Comparison of ENCODE assay signal across 9 cellular contexts in genomic region chr6:11092654-11093053, GRCh38. TPM values are rescaled to one million over a fixed set of nuclear protein-coding genes. Genes with fewer than 3 reads are reported as not detected.
DNase-seq lines count a peak whose midpoint lies in the region; ATAC-seq and TF ChIP-seq lines count a peak whose summit lies in the region.
"Had no signal": no experiment of that assay in that cellular context is flagged by ENCODE, and none has a peak within 500 bp of the region (broad histone marks: within the 10 kb centered on the region; RNA-seq: fewer than 3 reads in every experiment).

No MANE protein-coding gene starts in this region.

- peaks cover 33% of the 10 kb centered on the region for H3K79me2 ChIP-seq in fibroblast of lung (ENCODE audit: control insufficient read depth, insufficient read depth, low read length)

- TF ChIP-seq POLR2A in sigmoid colon (IDR thresholded peaks at IDR 0.05), result no peak

- peak overlapping the region; percentile 95 for H3K4me2 ChIP-seq in fibroblast of lung (ENCODE audit: extremely low read depth, insufficient read depth, low read length)

- H4K20me1 ChIP-seq in fibroblast of lung (ENCODE audit: control insufficient read depth, extremely low read depth, insufficient read depth, low read length), result no peaks in the 10 kb centered on the region

- no peak for ATAC-seq in HG03342 (IDR thresholded peaks at IDR 0.05; ENCODE audit: unreplicated experiment)

- H3K27me3 ChIP-seq in fibroblast of lung (ENCODE audit: control insufficient read depth, insufficient read depth, low read length), result no peaks in the 10 kb centered on the region
- H3K27me3 ChIP-seq in sigmoid colon, result no peaks in the 10 kb centered on the region

- H3K4me1 ChIP-seq in fibroblast of lung (ENCODE audit: control insufficient read depth, extremely low read depth, insufficient read depth, low read length) (peaks cover 2% of the 10 kb centered on the region), sigmoid colon (peaks cover 0 to 24% (median 18%) of the 10 kb centered on the region in 4 donors)

- 2 to 4% methylated on average over 1 of the region's 1 CpG for WGBS in sigmoid colon, 2 donors

- H3K4me3 ChIP-seq in GM12864 (ENCODE audit: low read depth, low read length) (peak overlapping the region; percentile 95), SK-N-MC (peak overlapping the region; percentile 91), fibroblast of lung (replicated peaks in 1 of 4; ENCODE audit: control extremely low read depth in 1 of 4, insufficient read depth in 1 of 4, low read depth in 3 of 4, low read length in 4 of 4) (peak overlapping the region; percentile 73 to 95 (median 88)), sigmoid colon (peak overlapping the region in 3 of 4 donors; percentile 89 to 98 (median 94))

- DNase-seq in GM12864 (ENCODE audit: low read depth), result no peak
- no peak for DNase-seq in SK-N-MC (ENCODE audit: low read depth, low spot score)
- DNase-seq in fibroblast of lung (ENCODE audit: low read depth in 2 of 2), result no peak
- DNase-seq in sigmoid colon, result no peak
- DNase-seq in DMS153 treated with DMSO at 0.1 percent for 48 hours (lab: John Stamatoyannopoulos, UW; ENCODE audit: unreplicated experiment), result no peak
- DNase-seq in NOMO-1 (lab: John Stamatoyannopoulos, UW; ENCODE audit: unreplicated experiment in 2 of 2), result no peak
- no peak for DNase-seq in NCI-H1417 (lab: John Stamatoyannopoulos, UW)
- DNase-seq: effector CD8-positive, alpha-beta T cell had no signal

- H3K9me3 ChIP-seq in SK-N-MC (ENCODE audit: low read depth, low read length) (no peaks in the 10 kb centered on the region), fibroblast of lung (ENCODE audit: control insufficient read depth, insufficient read depth, low read depth, low read length) (no peaks in the 10 kb centered on the region), sigmoid colon (no peaks in the 10 kb centered on the region)

- peak overlapping the region; percentile 89 for H3K9ac ChIP-seq in SK-N-MC (ENCODE audit: insufficient read length)
- no peak overlapping the region for H3K9ac ChIP-seq in fibroblast of lung (ENCODE audit: insufficient read depth, low read length)

- H3K27ac ChIP-seq in SK-N-MC (no peak overlapping the region), fibroblast of lung (ENCODE audit: insufficient read depth, low read length) (peak overlapping the region; percentile 98), sigmoid colon (peak overlapping the region; percentile 97 to 98 (median 98))

- intact Hi-C loops in sigmoid colon (cut with DNase I), result loop anchor here (5.0 to 10.0 kb wide), 3 partner anchors 348 to 922 kb away; partner anchors contain the start of genes HIVEP1 and TMEM14B

- TF ChIP-seq EP300 in sigmoid colon (IDR thresholded peaks at IDR 0.05), result no peak

- H3K36me3 ChIP-seq in SK-N-MC (ENCODE audit: insufficient read depth, low read length), result peaks cover 8% of the 10 kb centered on the region; the same call in 1 of the 2 replicates
- H3K36me3 ChIP-seq in fibroblast of lung (ENCODE audit: control insufficient read depth, insufficient read depth, low read length), result no peaks in the 10 kb centered on the region
- no peaks in the 10 kb centered on the region for H3K36me3 ChIP-seq in sigmoid colon

- TF ChIP-seq CTCF in GM12864 (IDR thresholded peaks at IDR 0.05; ENCODE audit: low read depth, low read length, missing control alignments) (no peak), fibroblast of lung (conservative IDR thresholded peaks at IDR 0.05 in 1 of 2, IDR thresholded peaks at IDR 0.05 in 1 of 2; ENCODE audit: low read depth in 1 of 2, low read length in 2 of 2) (no peak), sigmoid colon (IDR thresholded peaks at IDR 0.05) (no peak)

- peak overlapping the region; percentile 74 for H2AFZ ChIP-seq in fibroblast of lung (ENCODE audit: low read length)

RNA-seq across cellular contexts. Expression of gene SMIM13, which starts 1.0 kb away (rescaled TPM):
- total RNA-seq in fibroblast of lung, result 6.7 and 7.4 TPM in 2 replicates
- polyA plus RNA-seq in fibroblast of lung, result 4.6 and 6.9 TPM in 2 replicates
- polyA plus RNA-seq in fibroblast of lung (2012), result 6.8 and 8.7 TPM in 2 replicates
- 0.26 TPM in 1 of 2 replicates, not detected in the other for polyA minus RNA-seq in fibroblast of lung (ENCODE audit: low replicate concordance)
- 10 to 100 TPM in 1 of 4 donors, 1 to 10 TPM in 3; 8.7 to 12.1 (median 8.8) TPM for total RNA-seq in sigmoid colon
- polyA plus RNA-seq in sigmoid colon, result 1 to 10 TPM; 1.8 to 2.9 (median 2.8) TPM

RNA-seq across cellular contexts. Expression of gene ERVFRD-1, which starts 18.9 kb away (rescaled TPM):
- total RNA-seq in fibroblast of lung, result not detected in 2 replicates
- polyA plus RNA-seq in fibroblast of lung, result not detected in 2 replicates
- polyA plus RNA-seq in fibroblast of lung (2012), result not detected in 2 replicates
- not detected in 2 replicates for polyA minus RNA-seq in fibroblast of lung (ENCODE audit: low replicate concordance)
- under 1 TPM in 1 of 4 donors, not detected in 3; 0.36 TPM for total RNA-seq in sigmoid colon
- under 1 TPM in 2 of 3 donors, not detected in 1; 0.03 to 0.60 TPM for polyA plus RNA-seq in sigmoid colon

RNA-seq across cellular contexts. Expression of gene ELOVL2, which starts 48.5 kb away (rescaled TPM):
- total RNA-seq in fibroblast of lung (under 0.01 and 1.0 TPM in 2 replicates), sigmoid colon (under 1 TPM; 0.16 to 0.83 (median 0.56) TPM)
- polyA plus RNA-seq in fibroblast of lung (1.7 and 13.9 TPM in 2 replicates), sigmoid colon (under 1 TPM in 1 of 3 donors, not detected in 2; 0.36 TPM)
- 1.1 and 8.5 TPM in 2 replicates for polyA plus RNA-seq in fibroblast of lung (2012)
- 1.0 and 3.7 TPM in 2 replicates for polyA minus RNA-seq in fibroblast of lung (ENCODE audit: low replicate concordance)
